1 cellular context compared by ENCODE assay signal in genomic region chr1:206074839-206075238, GRCh38.
A peak's percentile ranks its signal among the peaks of the same experiment; 100 is the strongest.
TF ChIP-seq lines count a peak whose summit lies in the region.

No MANE protein-coding gene starts in this region.

TF ChIP-seq in K562, 482 proteins besides CTCF, POLR2A, EP300 and RAD21 (continued from another document and continues in another):
- TF ChIP-seq CTCFL (IDR thresholded peaks at IDR 0.05; ENCODE audit: borderline replicate concordance, insufficient read depth, low read depth, low read length, poor library complexity, severe bottlenecking) (peak; percentile 35), CREM (IDR thresholded peaks at IDR 0.05; ENCODE audit: low read depth) (peak; percentile 50; the same call in 1 of the 2 replicates), ZNF644 (tag; IDR thresholded peaks at IDR 0.05; ENCODE audit: low read depth) (peak; percentile 90), ARID2 (IDR thresholded peaks at IDR 0.05) (no peak), SP2 (IDR thresholded peaks at IDR 0.05; ENCODE audit: extremely low read depth, low read depth, low read length, poor library complexity, severe bottlenecking) (no peak), RAD51 (IDR thresholded peaks at IDR 0.05; ENCODE audit: borderline replicate concordance, low read depth) (no peak), ZNF311 (CRISPR knock-in tag; IDR thresholded peaks at IDR 0.05) (no peak), SETDB1 (IDR thresholded peaks at IDR 0.05; ENCODE audit: low read length) (no peak), ZNF146 (CRISPR knock-in tag; IDR thresholded peaks at IDR 0.05; ENCODE audit: unreplicated experiment) (no peak), HMBOX1 (IDR thresholded peaks at IDR 0.05) (no peak), ZNF121 (CRISPR knock-in tag; conservative IDR thresholded peaks at IDR 0.05) (no peak), ATF2 (CRISPR knock-in tag; IDR thresholded peaks at IDR 0.05) (no peak), ZNF224 (CRISPR knock-in tag; IDR thresholded peaks at IDR 0.05) (no peak), RERE (CRISPR knock-in tag; IDR thresholded peaks at IDR 0.05; ENCODE audit: borderline replicate concordance) (no peak), GTF2A2 (tag; IDR thresholded peaks at IDR 0.05) (no peak), U2AF1 (optimal IDR thresholded peaks at IDR 0.05; ENCODE audit: low read depth, low read length) (no peak), CHD1 (IDR thresholded peaks at IDR 0.05; ENCODE audit: low read length) (no peak), ZSCAN32 (CRISPR knock-in tag; IDR thresholded peaks at IDR 0.05) (no peak), FOXJ3 (CRISPR knock-in tag; IDR thresholded peaks at IDR 0.05) (no peak), POLR3A (IDR thresholded peaks at IDR 0.05; ENCODE audit: borderline replicate concordance, extremely low read depth, insufficient read depth, insufficient read length) (no peak), GTF2B (IDR thresholded peaks at IDR 0.05; ENCODE audit: extremely low read depth, insufficient read length) (no peak), MYC (IDR thresholded peaks at IDR 0.05; ENCODE audit: low read depth, low read length) (peak; percentile 54; the same call in 1 of the 2 replicates), MYC (CRISPR knock-in tag; IDR thresholded peaks at IDR 0.05; ENCODE audit: borderline replicate concordance, low read depth) (no peak), TFE3 (CRISPR knock-in tag; IDR thresholded peaks at IDR 0.05) (no peak), FIP1L1 (IDR thresholded peaks at IDR 0.05; ENCODE audit: low read depth, low read length, poor library complexity, severe bottlenecking) (no peak), ZFX (CRISPR knock-in tag; IDR thresholded peaks at IDR 0.05) (no peak), CC2D1A (IDR thresholded peaks at IDR 0.05) (no peak), RCOR1 (IDR thresholded peaks at IDR 0.05; ENCODE audit: borderline replicate concordance in 1 of 2, low read depth in 2 of 2, low read length in 2 of 2) (peak in 1 of 2 experiments; percentile 79; a peak in 3 of 4 replicates), COPS2 (conservative IDR thresholded peaks at IDR 0.05) (no peak), SPI1 (IDR thresholded peaks at IDR 0.05; ENCODE audit: borderline replicate concordance, low read depth, low read length) (peak; percentile 69), ZNF280A (IDR thresholded peaks at IDR 0.05; ENCODE audit: low read depth, partially characterized antibody) (no peak), NFE2L1 (tag; IDR thresholded peaks at IDR 0.05; ENCODE audit: borderline replicate concordance, low read depth) (no peak), PML (IDR thresholded peaks at IDR 0.05; ENCODE audit: low read length) (peak; percentile 95), ZBED1 (IDR thresholded peaks at IDR 0.05) (0 out of 2 replicates have a peak, but pooled peaks have one; percentile 43), ZC3H8 (IDR thresholded peaks at IDR 0.05) (no peak), ZNF584 (CRISPR knock-in tag; IDR thresholded peaks at IDR 0.05; ENCODE audit: low read depth) (peak; percentile 80; the same call in 1 of the 2 replicates), ZNF766 (CRISPR knock-in tag; conservative IDR thresholded peaks at IDR 0.05) (peak; percentile 95), ZBTB33 (CRISPR knock-in tag; IDR thresholded peaks at IDR 0.05) (no peak), ZNF175 (CRISPR knock-in tag; IDR thresholded peaks at IDR 0.05; ENCODE audit: low read depth) (peak; percentile 87), TRIM25 (IDR thresholded peaks at IDR 0.05; ENCODE audit: borderline replicate concordance) (no peak), HBP1 (CRISPR knock-in tag; IDR thresholded peaks at IDR 0.05) (no peak), HNRNPK (IDR thresholded peaks at IDR 0.05; ENCODE audit: low read depth, low read length, poor library complexity, severe bottlenecking) (no peak)
